ENCODE assay signal across 28 cellular contexts in the genomic region with DNA sequence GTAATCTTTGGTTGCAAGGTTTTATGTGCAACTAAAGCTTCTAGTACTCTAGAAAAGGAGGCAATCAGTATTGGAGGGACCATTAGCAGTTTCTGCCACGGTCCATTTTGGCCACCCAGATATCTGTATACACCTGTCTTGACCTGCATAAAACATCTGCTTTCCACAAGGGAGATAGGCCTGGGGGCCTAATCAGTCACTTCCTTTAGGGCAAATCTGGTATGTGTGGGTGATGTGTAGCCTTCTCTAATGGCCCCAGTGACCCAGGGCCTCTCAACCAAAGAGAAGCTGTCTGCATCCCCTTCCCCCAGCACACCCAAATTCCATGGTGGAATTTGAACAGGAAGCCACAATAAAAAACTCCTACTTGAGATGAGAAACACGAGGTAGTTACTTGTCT. TPM values are rescaled to one million over a fixed set of nuclear protein-coding genes. Genes with fewer than 3 reads are reported as not detected.
DNase-seq lines count a peak whose midpoint lies in the region; ATAC-seq and TF ChIP-seq lines count a peak whose summit lies in the region.
"Had no signal": no experiment of that assay in that cellular context is flagged by ENCODE, and none has a peak within 500 bp of the region (broad histone marks: within the 10 kb centered on the region; RNA-seq: fewer than 3 reads in every experiment).

No MANE protein-coding gene starts in this region.

- CTCF ChIA-PET in CD8-positive, alpha-beta memory T cell (lab: Charles Lee) = no interaction called here
- CTCF ChIA-PET in Calu3 (lab: Charles Lee) = no interaction called here

- H3K4me3 ChIP-seq in CD8-positive, alpha-beta memory T cell (ENCODE audit: low read length) = no peak overlapping the region
- H3K4me3 ChIP-seq: cardiac muscle cell, coronary artery, esophagus muscularis mucosa, thyroid gland had no signal

- ATAC-seq in activated T-helper 17 cell treated with anti-CD3 and anti-CD28 coated beads, Interleukin-2, amount 50 U/mL, for 72 hours (replicated peaks) = no peak
- ATAC-seq in natural killer cell treated with Interleukin-12 subunit alpha and Interleukin-12 subunit beta and Interleukin-15 and Interleukin-18, amount 100 ng/mL, for 72 hours = no peak
- ATAC-seq: CD8-positive, alpha-beta T cell; left colon; stimulated activated naive CD8-positive, alpha-beta T cell treated with anti-CD3 and anti-CD28 coated beads, Interleukin-15, amount 100 ng/mL, for 72 hours had no signal

- no peaks in the 10 kb centered on the region for H3K27me3 ChIP-seq in CD8-positive, alpha-beta memory T cell (ENCODE audit: insufficient read depth, low read length, poor library complexity, severe bottlenecking)
- H3K27me3 ChIP-seq: cardiac muscle cell, esophagus muscularis mucosa, thyroid gland had no signal

- H3K4me1 Mint-ChIP-seq in T-helper 2 cell treated with Interferon-gamma antibody and Interleukin-4, amounts not matched to agents 5 μg/mL and 100 μg/mL, for 36 hours (ENCODE audit: low read depth) = peaks cover 33% of the 10 kb centered on the region
- peaks cover 42 to 51% (median 44%) of the 10 kb centered on the region in 3 donors for H3K4me1 Mint-ChIP-seq in CD8-positive, alpha-beta memory T cell
- H3K4me1 Mint-ChIP-seq in activated T-helper 17 cell treated with anti-CD3 and anti-CD28 coated beads, Interleukin-2, amount 50 U/mL, for 72 hours = peaks cover 29% of the 10 kb centered on the region
- H3K4me1 Mint-ChIP-seq in natural killer cell treated with Interleukin-12 subunit alpha and Interleukin-12 subunit beta and Interleukin-15 and Interleukin-18, amount 100 ng/mL, for 72 hours (ENCODE audit: low read depth in 2 of 2) = peaks cover 63 to 64% of the 10 kb centered on the region in 2 donors
- peaks cover 31% of the 10 kb centered on the region for H3K4me1 Mint-ChIP-seq in Calu3 (ENCODE audit: low read depth, unreplicated experiment)

- H3K9me3 ChIP-seq in CD8-positive, alpha-beta memory T cell (ENCODE audit: low read length) = no peaks in the 10 kb centered on the region
- H3K9me3 ChIP-seq: esophagus muscularis mucosa, thyroid gland had no signal

- TF ChIP-seq CTCF in GM13977 (IDR thresholded peaks at IDR 0.05; ENCODE audit: extremely low read depth, insufficient read depth, missing control alignments) (no peak), Calu3 (IDR thresholded peaks at IDR 0.05; ENCODE audit: unreplicated experiment) (no peak)

- H3K27ac ChIP-seq in CD8-positive, alpha-beta memory T cell (ENCODE audit: low read depth, low read length) = no peak overlapping the region
- H3K27ac ChIP-seq: cardiac muscle cell, coronary artery, esophagus muscularis mucosa, thyroid gland had no signal

- in situ Hi-C loops in GM13977 (cut with MboI; ENCODE audit: low pct_unique_long_range_greater_than_20kb, low sequenced_read_pairs, unreplicated experiment) = no loop called here

- H3K27ac Mint-ChIP-seq in T-helper 2 cell treated with Interferon-gamma antibody and Interleukin-4, amounts not matched to agents 5 μg/mL and 100 μg/mL, for 36 hours = peak overlapping the region; percentile 31
- H3K27ac Mint-ChIP-seq in CD8-positive, alpha-beta memory T cell = peak overlapping the region; percentile 50 to 95 (median 70)
- peak overlapping the region; percentile 72 for H3K27ac Mint-ChIP-seq in activated T-helper 17 cell treated with anti-CD3 and anti-CD28 coated beads, Interleukin-2, amount 50 U/mL, for 72 hours
- H3K27ac Mint-ChIP-seq in natural killer cell treated with Interleukin-12 subunit alpha and Interleukin-12 subunit beta and Interleukin-15 and Interleukin-18, amount 100 ng/mL, for 72 hours = peak overlapping the region; percentile 97 to 98
- no peak overlapping the region for H3K27ac Mint-ChIP-seq in Calu3 (ENCODE audit: unreplicated experiment)
- H3K27ac Mint-ChIP-seq: activated naive CD8-positive, alpha-beta T cell treated with anti-CD3 and anti-CD28 coated beads for 36 hours; CD8-positive, alpha-beta T cell; memory B cell; stimulated activated naive CD8-positive, alpha-beta T cell treated with anti-CD3 and anti-CD28 coated beads, Interleukin-15, amount 100 ng/mL, for 72 hours had no signal

- H3K36me3 ChIP-seq in CD8-positive, alpha-beta memory T cell (ENCODE audit: insufficient read depth, low read length) = no peaks in the 10 kb centered on the region
- H3K36me3 ChIP-seq: cardiac muscle cell, thyroid gland had no signal

- H3K4me1 ChIP-seq in CD8-positive, alpha-beta memory T cell (ENCODE audit: insufficient read depth, low read length) = peaks cover 29% of the 10 kb centered on the region

- intact Hi-C loops in Calu3 (cut with micrococcal nuclease; ENCODE audit: unreplicated experiment) = no loop called here

- H3K9me3 Mint-ChIP-seq in T-helper 2 cell treated with Interferon-gamma antibody and Interleukin-4, amounts not matched to agents 5 μg/mL and 100 μg/mL, for 36 hours = no peaks in the 10 kb centered on the region
- no peaks in the 10 kb centered on the region for H3K9me3 Mint-ChIP-seq in CD8-positive, alpha-beta memory T cell
- no peaks in the 10 kb centered on the region for H3K9me3 Mint-ChIP-seq in activated T-helper 17 cell treated with anti-CD3 and anti-CD28 coated beads, Interleukin-2, amount 50 U/mL, for 72 hours
- no peaks in the 10 kb centered on the region for H3K9me3 Mint-ChIP-seq in natural killer cell treated with Interleukin-12 subunit alpha and Interleukin-12 subunit beta and Interleukin-15 and Interleukin-18, amount 100 ng/mL, for 72 hours
- no peaks in the 10 kb centered on the region for H3K9me3 Mint-ChIP-seq in Calu3 (ENCODE audit: low read depth, unreplicated experiment)
- H3K9me3 Mint-ChIP-seq: activated naive CD8-positive, alpha-beta T cell treated with anti-CD3 and anti-CD28 coated beads for 36 hours; CD8-positive, alpha-beta T cell; memory B cell; stimulated activated naive CD8-positive, alpha-beta T cell treated with anti-CD3 and anti-CD28 coated beads, Interleukin-15, amount 100 ng/mL, for 72 hours had no signal

- H3K4me3 Mint-ChIP-seq in T-helper 2 cell treated with Interferon-gamma antibody and Interleukin-4, amounts not matched to agents 5 μg/mL and 100 μg/mL, for 36 hours = no peak overlapping the region
- peak overlapping the region in 3 of 7 donors; percentile 48 to 68 (median 60) for H3K4me3 Mint-ChIP-seq in CD8-positive, alpha-beta memory T cell
- H3K4me3 Mint-ChIP-seq in activated T-helper 17 cell treated with anti-CD3 and anti-CD28 coated beads, Interleukin-2, amount 50 U/mL, for 72 hours = no peak overlapping the region
- peak overlapping the region; percentile 44 for H3K4me3 Mint-ChIP-seq in natural killer cell treated with Interleukin-12 subunit alpha and Interleukin-12 subunit beta and Interleukin-15 and Interleukin-18, amount 100 ng/mL, for 72 hours
- H3K4me3 Mint-ChIP-seq in Calu3 (ENCODE audit: low read depth, unreplicated experiment) = no peak overlapping the region
- H3K4me3 Mint-ChIP-seq: activated naive CD8-positive, alpha-beta T cell treated with anti-CD3 and anti-CD28 coated beads for 36 hours; CD8-positive, alpha-beta T cell; memory B cell; stimulated activated naive CD8-positive, alpha-beta T cell treated with anti-CD3 and anti-CD28 coated beads, Interleukin-15, amount 100 ng/mL, for 72 hours had no signal

- BruUV-seq in Calu3 (replicated peaks; lab: Mats Ljungman, UMichigan) = no TSS peak

- no peaks in the 10 kb centered on the region for H3K27me3 Mint-ChIP-seq in T-helper 2 cell treated with Interferon-gamma antibody and Interleukin-4, amounts not matched to agents 5 μg/mL and 100 μg/mL, for 36 hours (ENCODE audit: low read depth)
- no peaks in the 10 kb centered on the region for H3K27me3 Mint-ChIP-seq in CD8-positive, alpha-beta memory T cell
- no peaks in the 10 kb centered on the region for H3K27me3 Mint-ChIP-seq in activated T-helper 17 cell treated with anti-CD3 and anti-CD28 coated beads, Interleukin-2, amount 50 U/mL, for 72 hours
- no peaks in the 10 kb centered on the region for H3K27me3 Mint-ChIP-seq in natural killer cell treated with Interleukin-12 subunit alpha and Interleukin-12 subunit beta and Interleukin-15 and Interleukin-18, amount 100 ng/mL, for 72 hours
- no peaks in the 10 kb centered on the region for H3K27me3 Mint-ChIP-seq in Calu3 (ENCODE audit: unreplicated experiment)
- H3K27me3 Mint-ChIP-seq: activated naive CD8-positive, alpha-beta T cell treated with anti-CD3 and anti-CD28 coated beads for 36 hours; memory B cell; stimulated activated naive CD8-positive, alpha-beta T cell treated with anti-CD3 and anti-CD28 coated beads, Interleukin-15, amount 100 ng/mL, for 72 hours had no signal

- POLR2A ChIA-PET in CD8-positive, alpha-beta memory T cell (lab: Charles Lee) = no interaction called here

- peaks cover 2% of the 10 kb centered on the region for H3K36me3 Mint-ChIP-seq in T-helper 2 cell treated with Interferon-gamma antibody and Interleukin-4, amounts not matched to agents 5 μg/mL and 100 μg/mL, for 36 hours (ENCODE audit: low read depth)
- H3K36me3 Mint-ChIP-seq in CD8-positive, alpha-beta memory T cell = peaks cover 3 to 24% (median 16%) of the 10 kb centered on the region in 3 donors
- peaks cover 10% of the 10 kb centered on the region for H3K36me3 Mint-ChIP-seq in activated T-helper 17 cell treated with anti-CD3 and anti-CD28 coated beads, Interleukin-2, amount 50 U/mL, for 72 hours (ENCODE audit: low read depth)
- peaks cover 31% of the 10 kb centered on the region for H3K36me3 Mint-ChIP-seq in natural killer cell treated with Interleukin-12 subunit alpha and Interleukin-12 subunit beta and Interleukin-15 and Interleukin-18, amount 100 ng/mL, for 72 hours
- H3K36me3 Mint-ChIP-seq in Calu3 (ENCODE audit: insufficient read depth, unreplicated experiment) = peaks cover 79% of the 10 kb centered on the region

- no peak for DNase-seq in T-helper 2 cell treated with Interferon-gamma antibody and Interleukin-4, amounts not matched to agents 5 μg/mL and 100 μg/mL, for 36 hours (ENCODE audit: low spot score)
- DNase-seq in T-helper 2 cell = no peak
- DNase-seq in CD8-positive, alpha-beta memory T cell = no peak
- no peak for DNase-seq in natural killer cell treated with Interleukin-12 subunit alpha and Interleukin-12 subunit beta and Interleukin-15 and Interleukin-18, amount 100 ng/mL, for 72 hours (ENCODE audit: low spot score)
- no peak for DNase-seq in DMS 273 treated with DMSO at 0.1 percent for 48 hours (lab: John Stamatoyannopoulos, UW)
- no peak for DNase-seq in GM13977 (ENCODE audit: low spot score)
- DNase-seq in Calu3 = no peak
- DNase-seq: 8988T; activated CD8-positive, alpha-beta memory T cell treated with anti-CD3 and anti-CD28 coated beads, Interleukin-2, amount 50 U/mL, for 4 hours; activated naive CD8-positive, alpha-beta T cell treated with anti-CD3 and anti-CD28 coated beads for 36 hours; aorta; CD8-positive, alpha-beta T cell; foreskin melanocyte; HCEC 1CT; KG1; left colon; NCI-H1417; NCI-H2029 treated with DMSO at 0.1 percent for 48 hours; NCI-H2227 treated with DMSO at 0.1 percent for 48 hours; NCI-H69; nucleus accumbens; stimulated activated naive CD8-positive, alpha-beta T cell treated with anti-CD3 and anti-CD28 coated beads, Interleukin-15, amount 100 ng/mL, for 72 hours; thyroid gland had no signal

RNA-seq across cellular contexts. Expression of gene IRAK2, which starts 19.5 kb away (rescaled TPM):
- total RNA-seq in CD8-positive, alpha-beta memory T cell = 1 to 10 TPM; 5.0 to 5.1 TPM
- polyA plus RNA-seq in CD8-positive, alpha-beta memory T cell = 10.3 TPM
- total RNA-seq in activated T-helper 17 cell treated with anti-CD3 and anti-CD28 coated beads, Interleukin-2, amount 50 U/mL, for 72 hours = 10 to 100 TPM in 1 of 2 donors, 1 to 10 TPM in 1; 5.6 to 10.1 TPM
- 10 to 100 TPM; 35.1 to 78.4 TPM for total RNA-seq in natural killer cell treated with Interleukin-12 subunit alpha and Interleukin-12 subunit beta and Interleukin-15 and Interleukin-18, amount 100 ng/mL, for 72 hours
- total RNA-seq in Calu3 (2022) = 25.5 and 31.6 TPM in 2 replicates

RNA-seq across cellular contexts. Expression of gene VHL, which starts 42.7 kb away (rescaled TPM):
- total RNA-seq in CD8-positive, alpha-beta memory T cell = 10 to 100 TPM; 38.5 to 38.6 TPM
- 36.4 TPM for polyA plus RNA-seq in CD8-positive, alpha-beta memory T cell
- total RNA-seq in activated T-helper 17 cell treated with anti-CD3 and anti-CD28 coated beads, Interleukin-2, amount 50 U/mL, for 72 hours = 10 to 100 TPM; 62.7 to 63.7 TPM
- total RNA-seq in natural killer cell treated with Interleukin-12 subunit alpha and Interleukin-12 subunit beta and Interleukin-15 and Interleukin-18, amount 100 ng/mL, for 72 hours = 10 to 100 TPM; 66.8 to 77.5 TPM
- total RNA-seq in Calu3 (2022) = 49.0 and 50.4 TPM in 2 replicates
